Comparison of ENCODE assay signal across 17 cellular contexts in the genomic region with DNA sequence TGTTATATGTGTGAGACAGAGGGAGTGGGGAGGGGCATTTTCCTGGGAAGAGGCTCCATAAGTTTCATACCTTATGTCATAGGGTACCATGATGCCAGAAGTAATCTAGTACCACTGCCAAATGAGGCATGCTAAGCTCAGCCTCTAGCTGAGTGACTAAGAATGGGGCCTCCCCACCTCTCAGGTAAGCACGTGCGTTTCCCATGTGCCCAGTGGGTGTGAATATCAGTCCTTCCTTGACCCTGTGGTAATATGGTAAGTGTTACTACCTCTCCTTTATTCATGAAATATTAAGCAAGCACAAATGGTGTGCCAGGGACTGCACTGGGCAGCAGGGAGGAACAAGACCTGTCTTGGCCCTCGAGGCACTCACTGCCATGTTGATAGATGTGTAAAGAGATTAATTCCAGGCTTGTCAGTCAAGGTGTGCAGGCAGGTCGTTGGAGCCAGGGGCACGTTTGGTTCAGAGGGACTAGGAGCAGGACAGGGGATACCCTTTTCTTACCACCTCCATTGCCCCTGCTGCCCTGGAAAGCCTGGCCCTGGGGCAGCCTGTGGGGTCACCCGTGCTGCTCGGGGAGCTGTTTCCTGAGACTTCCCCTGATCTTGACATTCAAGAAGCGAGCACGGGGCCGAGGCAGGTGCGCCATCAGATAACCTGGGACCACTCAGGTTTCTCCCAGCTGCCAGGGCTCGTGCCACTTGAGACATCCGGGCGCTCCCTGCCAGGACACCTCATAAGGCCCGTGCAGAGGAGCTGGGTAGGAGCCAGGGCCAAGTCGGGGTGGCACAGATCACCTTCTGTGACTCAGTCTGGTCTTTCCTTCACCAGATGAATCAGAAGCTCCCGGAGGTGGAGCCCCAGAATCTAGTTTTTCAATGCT. TPM values are rescaled to one million over a fixed set of nuclear protein-coding genes. Genes with fewer than 3 reads are reported as not detected.
DNase-seq lines count a peak whose midpoint lies in the region; ATAC-seq and TF ChIP-seq lines count a peak whose summit lies in the region.
"Had no signal": no experiment of that assay in that cellular context is flagged by ENCODE, and none has a peak within 500 bp of the region (broad histone marks: within the 10 kb centered on the region; RNA-seq: fewer than 3 reads in every experiment).

No MANE protein-coding gene starts in this region.

- no peaks in the 10 kb centered on the region for H3K9me2 ChIP-seq in HCT116 (ENCODE audit: insufficient read depth)

- POLR2A ChIA-PET in HCT116 (lab: Charles Lee) = interaction anchor here (0.8 kb wide), 2 partner anchors 8 to 16 kb away, joined by 3 read pairs; no protein-coding TSS in a partner anchor

- BruUV-seq in HCT116 (replicated peaks; lab: Mats Ljungman, UMichigan) = no TSS peak

- TF ChIP-seq POLR2A in HCT116 (IDR thresholded peaks at IDR 0.05; ENCODE audit: borderline replicate concordance, extremely low read depth, insufficient read depth, insufficient read length) (no peak), testis (IDR thresholded peaks at IDR 0.05) (no peak)

- 0 out of 2 replicates have a peak overlapping the region, but pooled peaks have one; percentile 1 for H3K27ac ChIP-seq in HCT116 (ENCODE audit: low read depth, low read length)
- H3K27ac ChIP-seq in osteoblast (ENCODE audit: low read depth, low read length) = no peak overlapping the region
- H3K27ac ChIP-seq in testis = no peak overlapping the region
- H3K27ac ChIP-seq: HL-60, thoracic aorta had no signal

- no peak overlapping the region for H3K4me3 Mint-ChIP-seq in activated T-cell treated with anti-CD3 and anti-CD28 coated beads, Interleukin-2, amount 50 U/mL, for 24 hours
- H3K4me3 Mint-ChIP-seq in activated T-helper 17 cell treated with anti-CD3 and anti-CD28 coated beads, Interleukin-2, amount 50 U/mL, for 72 hours = no peak overlapping the region
- no peak overlapping the region for H3K4me3 Mint-ChIP-seq in T-helper 2 cell treated with Interferon-gamma antibody and Interleukin-4, amounts not matched to agents 5 μg/mL and 100 μg/mL, for 36 hours
- H3K4me3 Mint-ChIP-seq: activated CD4-positive, alpha-beta T cell treated with anti-CD3 and anti-CD28 coated beads, Interleukin-2, amount 10 ng/mL, durations not matched to agents 24 days and 14 days had no signal

- TF ChIP-seq RAD21 in HCT116 (IDR thresholded peaks at IDR 0.05; ENCODE audit: low read depth) = no peak

- no peak for TF ChIP-seq CTCF in HCT116 (IDR thresholded peaks at IDR 0.05 in 2 of 3, conservative IDR thresholded peaks at IDR 0.05 in 1 of 3; ENCODE audit: borderline replicate concordance in 1 of 3, insufficient read depth in 1 of 3, low read depth in 2 of 3, low read length in 2 of 3)
- TF ChIP-seq CTCF in osteoblast (IDR thresholded peaks at IDR 0.05; ENCODE audit: extremely low read depth, low read depth, low read length) = no peak
- TF ChIP-seq CTCF in testis (IDR thresholded peaks at IDR 0.05) = no peak

- peaks cover 52% of the 10 kb centered on the region for H3K36me3 Mint-ChIP-seq in activated T-cell treated with anti-CD3 and anti-CD28 coated beads, Interleukin-2, amount 50 U/mL, for 24 hours (ENCODE audit: low read depth)
- peaks cover 38% of the 10 kb centered on the region for H3K36me3 Mint-ChIP-seq in activated T-helper 17 cell treated with anti-CD3 and anti-CD28 coated beads, Interleukin-2, amount 50 U/mL, for 72 hours (ENCODE audit: low read depth)
- H3K36me3 Mint-ChIP-seq in T-helper 2 cell treated with Interferon-gamma antibody and Interleukin-4, amounts not matched to agents 5 μg/mL and 100 μg/mL, for 36 hours (ENCODE audit: low read depth) = peaks cover 10% of the 10 kb centered on the region

- H3K27me3 ChIP-seq in HCT116 (ENCODE audit: insufficient read depth, low read length) = no peaks in the 10 kb centered on the region
- H3K27me3 ChIP-seq in osteoblast (ENCODE audit: insufficient read depth, low read length) = no peaks in the 10 kb centered on the region
- H3K27me3 ChIP-seq in testis = no peaks in the 10 kb centered on the region

- no peak overlapping the region for H3K4me3 ChIP-seq in HCT116 (replicated peaks in 1 of 2; ENCODE audit: low read depth in 1 of 2, low read length in 2 of 2)
- no peak overlapping the region for H3K4me3 ChIP-seq in osteoblast (ENCODE audit: insufficient read depth, low read length)
- H3K4me3 ChIP-seq in testis = no peak overlapping the region
- H3K4me3 ChIP-seq: HAP-1, thoracic aorta had no signal

- H3K36me3 ChIP-seq in HCT116 (ENCODE audit: control insufficient read depth in 1 of 2, insufficient read depth in 2 of 2, low read length in 2 of 2) = peaks cover 20 to 28% of the 10 kb centered on the region in 2 experiments
- H3K36me3 ChIP-seq in osteoblast (ENCODE audit: insufficient read depth, low read length) = peaks cover 28% of the 10 kb centered on the region
- no peaks in the 10 kb centered on the region for H3K36me3 ChIP-seq in testis (ENCODE audit: low read depth, missing control alignments)

- DNase-seq in activated T-cell treated with anti-CD3 and anti-CD28 coated beads, Interleukin-2, amount 50 U/mL, for 24 hours = no peak
- no peak for DNase-seq in activated T-cell treated with anti-CD3 and anti-CD28 coated beads, Interleukin-2, amount 50 U/mL, for 48 hours
- DNase-seq in HCT116 (ENCODE audit: low read depth, low spot score) (no peak), osteoblast (ENCODE audit: insufficient read length, low spot score, missing footprints) (peak; percentile 88), testis (no peak)
- DNase-seq in T-helper 2 cell treated with Interferon-gamma antibody and Interleukin-4, amounts not matched to agents 5 μg/mL and 100 μg/mL, for 36 hours (ENCODE audit: low spot score) = no peak
- DNase-seq: activated CD4-positive, alpha-beta T cell treated with anti-CD3 and anti-CD28 coated beads, Interleukin-2, amount 10 ng/mL, durations not matched to agents 24 days and 14 days; activated gamma-delta T cell; effector memory CD8-positive, alpha-beta T cell; NCI-H345 had no signal

- no peaks in the 10 kb centered on the region for H3K27me3 Mint-ChIP-seq in activated T-cell treated with anti-CD3 and anti-CD28 coated beads, Interleukin-2, amount 50 U/mL, for 24 hours
- H3K27me3 Mint-ChIP-seq in activated T-helper 17 cell treated with anti-CD3 and anti-CD28 coated beads, Interleukin-2, amount 50 U/mL, for 72 hours = no peaks in the 10 kb centered on the region
- peaks cover 1% of the 10 kb centered on the region for H3K27me3 Mint-ChIP-seq in T-helper 2 cell treated with Interferon-gamma antibody and Interleukin-4, amounts not matched to agents 5 μg/mL and 100 μg/mL, for 36 hours (ENCODE audit: low read depth)
- H3K27me3 Mint-ChIP-seq: activated CD4-positive, alpha-beta T cell treated with anti-CD3 and anti-CD28 coated beads, Interleukin-2, amount 10 ng/mL, durations not matched to agents 24 days and 14 days; effector memory CD8-positive, alpha-beta T cell had no signal

- peaks cover 7% of the 10 kb centered on the region; the same call in 1 of the 2 replicates for H3K79me2 ChIP-seq in HCT116 (ENCODE audit: insufficient read depth, low read length)
- no peaks in the 10 kb centered on the region for H3K79me2 ChIP-seq in osteoblast (ENCODE audit: insufficient read depth, low read length)

- no peak overlapping the region for H3K9ac ChIP-seq in HCT116 (ENCODE audit: low read length)

- no peak overlapping the region for H2AFZ ChIP-seq in HCT116 (ENCODE audit: low read depth, low read length, poor library complexity, severe bottlenecking)
- no peak overlapping the region for H2AFZ ChIP-seq in osteoblast (ENCODE audit: low read length)

- H3K9me3 Mint-ChIP-seq in activated T-cell treated with anti-CD3 and anti-CD28 coated beads, Interleukin-2, amount 50 U/mL, for 24 hours = no peaks in the 10 kb centered on the region
- H3K9me3 Mint-ChIP-seq in activated T-helper 17 cell treated with anti-CD3 and anti-CD28 coated beads, Interleukin-2, amount 50 U/mL, for 72 hours = no peaks in the 10 kb centered on the region
- no peaks in the 10 kb centered on the region for H3K9me3 Mint-ChIP-seq in T-helper 2 cell treated with Interferon-gamma antibody and Interleukin-4, amounts not matched to agents 5 μg/mL and 100 μg/mL, for 36 hours
- H3K9me3 Mint-ChIP-seq: activated CD4-positive, alpha-beta T cell treated with anti-CD3 and anti-CD28 coated beads, Interleukin-2, amount 10 ng/mL, durations not matched to agents 24 days and 14 days; effector memory CD8-positive, alpha-beta T cell had no signal

- H3K4me1 ChIP-seq in HCT116 (ENCODE audit: control insufficient read depth in 1 of 2, insufficient read depth in 2 of 2, low read length in 2 of 2) (peaks cover 11 to 25% of the 10 kb centered on the region in 2 experiments), osteoblast (ENCODE audit: insufficient read depth, low read length) (peaks cover 13% of the 10 kb centered on the region), testis (peaks cover 4% of the 10 kb centered on the region)
- H3K4me1 ChIP-seq: HAP-1 had no signal

- WGBS in testis, 2 donors = 87 to 95% methylated on average over 9 to 14 of the region's 17 CpGs

- ATAC-seq in HCT116 (peak; percentile 55), GM18873 (IDR thresholded peaks at IDR 0.05; ENCODE audit: low FRiP score, unreplicated experiment) (no peak)
- peak; percentile 96 for ATAC-seq in activated T-helper 17 cell treated with anti-CD3 and anti-CD28 coated beads, Interleukin-2, amount 50 U/mL, for 72 hours (replicated peaks)
- ATAC-seq: effector memory CD8-positive, alpha-beta T cell had no signal

- RAD21 ChIA-PET in HCT116 (lab: Charles Lee; ENCODE audit: low non-redundant PET in 1 of 2, low total read pairs in 2 of 2, uncharacterized antibody in 2 of 2, unreplicated experiment in 2 of 2) = no interaction called here

- CTCF ChIA-PET in HCT116 (lab: Charles Lee) = interaction anchor here (1.0 to 2.0 kb wide), 3 partner anchors 13 to 125 kb away, joined by 3 to 12 read pairs (median 3); partner anchors contain the start of gene LRRC59

- intact Hi-C loops in HCT116 (cut with micrococcal nuclease) = no loop called here
- intact Hi-C loops in testis (cut with DNase I; ENCODE audit: low total_unique reads) = loop anchor here (10.0 kb wide), 1 partner anchor 137 kb away; no protein-coding TSS in a partner anchor

- H3K9me3 ChIP-seq in HCT116 (ENCODE audit: control insufficient read depth in 1 of 2, insufficient read depth in 1 of 2, low read depth in 1 of 2, low read length in 2 of 2) = no peaks in the 10 kb centered on the region
- no peaks in the 10 kb centered on the region for H3K9me3 ChIP-seq in osteoblast (ENCODE audit: low read depth, low read length)
- no peaks in the 10 kb centered on the region for H3K9me3 ChIP-seq in testis
- H3K9me3 ChIP-seq: HAP-1, thoracic aorta had no signal

- H3K27ac Mint-ChIP-seq in activated T-cell treated with anti-CD3 and anti-CD28 coated beads, Interleukin-2, amount 50 U/mL, for 24 hours = peak overlapping the region; percentile 63
- H3K27ac Mint-ChIP-seq in activated T-helper 17 cell treated with anti-CD3 and anti-CD28 coated beads, Interleukin-2, amount 50 U/mL, for 72 hours = no peak overlapping the region
- H3K27ac Mint-ChIP-seq in T-helper 2 cell treated with Interferon-gamma antibody and Interleukin-4, amounts not matched to agents 5 μg/mL and 100 μg/mL, for 36 hours = no peak overlapping the region
- H3K27ac Mint-ChIP-seq: activated CD4-positive, alpha-beta T cell treated with anti-CD3 and anti-CD28 coated beads, Interleukin-2, amount 10 ng/mL, durations not matched to agents 24 days and 14 days had no signal

- H3K4me2 ChIP-seq in HCT116 (ENCODE audit: low read length) = peak overlapping the region; percentile 34
- peak overlapping the region; percentile 36 for H3K4me2 ChIP-seq in osteoblast (ENCODE audit: insufficient read depth, low read length)

- H3K4me1 Mint-ChIP-seq in activated T-cell treated with anti-CD3 and anti-CD28 coated beads, Interleukin-2, amount 50 U/mL, for 24 hours (ENCODE audit: low read depth) = peaks cover 16% of the 10 kb centered on the region
- H3K4me1 Mint-ChIP-seq in activated T-helper 17 cell treated with anti-CD3 and anti-CD28 coated beads, Interleukin-2, amount 50 U/mL, for 72 hours = no peaks in the 10 kb centered on the region
- H3K4me1 Mint-ChIP-seq in T-helper 2 cell treated with Interferon-gamma antibody and Interleukin-4, amounts not matched to agents 5 μg/mL and 100 μg/mL, for 36 hours (ENCODE audit: low read depth) = no peaks in the 10 kb centered on the region
- H3K4me1 Mint-ChIP-seq: activated CD4-positive, alpha-beta T cell treated with anti-CD3 and anti-CD28 coated beads, Interleukin-2, amount 10 ng/mL, durations not matched to agents 24 days and 14 days had no signal

- H4K20me1 ChIP-seq in HCT116 (ENCODE audit: insufficient read depth) (no peaks in the 10 kb centered on the region), osteoblast (ENCODE audit: insufficient read depth, low read length) (no peaks in the 10 kb centered on the region)

RNA-seq across cellular contexts. Expression of gene RSAD1, which starts 8.8 kb away (rescaled TPM):
- total RNA-seq in HCT116 (2021; ENCODE audit: unreplicated experiment) (82.7 TPM), osteoblast (23.9 and 26.5 TPM in 2 replicates), testis (10 to 100 TPM; 35.7 to 38.0 TPM)
- 50.4 and 56.4 TPM in 2 replicates for polyA plus RNA-seq in HCT116 (2012)
- 10 to 100 TPM; 21.3 to 29.5 TPM for total RNA-seq in activated T-helper 17 cell treated with anti-CD3 and anti-CD28 coated beads, Interleukin-2, amount 50 U/mL, for 72 hours
- 25.3 TPM for polyA plus RNA-seq in testis (ENCODE audit: insufficient read depth, low read depth, low replicate concordance)

RNA-seq across cellular contexts. Expression of gene CHAD, which starts 18.8 kb away (rescaled TPM):
- not detected for total RNA-seq in HCT116 (2021; ENCODE audit: unreplicated experiment)
- polyA plus RNA-seq in HCT116 (2012) = 1.2 and 1.3 TPM in 2 replicates
- not detected for total RNA-seq in activated T-helper 17 cell treated with anti-CD3 and anti-CD28 coated beads, Interleukin-2, amount 50 U/mL, for 72 hours
- not detected in 2 replicates for total RNA-seq in osteoblast
- under 1 TPM; 0.79 to 0.81 TPM for total RNA-seq in testis
- polyA plus RNA-seq in testis (ENCODE audit: insufficient read depth, low read depth, low replicate concordance) = 2.9 TPM
- total RNA-seq: activated CD4-positive, alpha-beta T cell treated with anti-CD3 and anti-CD28 coated beads, Interleukin-2, amount 10 ng/mL, durations not matched to agents 24 days and 14 days; osteocyte; T-helper 1 cell treated with Interleukin-12 subunit alpha and Interleukin-12 subunit beta and Interleukin-4 antibody, amounts not matched to agents 30 ng/mL and 1 ng/mL, for 36 hours; thoracic aorta had no signal

RNA-seq across cellular contexts. Expression of gene MYCBPAP, which starts 20.8 kb away (rescaled TPM):
- total RNA-seq in HCT116 (2021; ENCODE audit: unreplicated experiment) (not detected), osteoblast (0.36 and 0.88 TPM in 2 replicates), testis (10 to 100 TPM; 75.9 to 91.7 TPM)
- 0.45 TPM in 1 of 2 replicates, not detected in the other for polyA plus RNA-seq in HCT116 (2012)
- total RNA-seq in activated T-helper 17 cell treated with anti-CD3 and anti-CD28 coated beads, Interleukin-2, amount 50 U/mL, for 72 hours = 1 to 10 TPM; 2.1 to 3.2 TPM
- 315 TPM for polyA plus RNA-seq in testis (ENCODE audit: insufficient read depth, low read depth, low replicate concordance)

RNA-seq across cellular contexts. Expression of gene EPN3, which starts 45.1 kb away (rescaled TPM):
- total RNA-seq in HCT116 (2021; ENCODE audit: unreplicated experiment) (17.8 TPM), osteoblast (not detected in 2 replicates), testis (1 to 10 TPM; 4.9 to 6.3 TPM)
- polyA plus RNA-seq in HCT116 (2012) = 11.6 and 12.0 TPM in 2 replicates
- total RNA-seq in activated T-helper 17 cell treated with anti-CD3 and anti-CD28 coated beads, Interleukin-2, amount 50 U/mL, for 72 hours = not detected
- polyA plus RNA-seq in testis (ENCODE audit: insufficient read depth, low read depth, low replicate concordance) = 6.3 TPM
- total RNA-seq: activated CD4-positive, alpha-beta T cell treated with anti-CD3 and anti-CD28 coated beads, Interleukin-2, amount 10 ng/mL, durations not matched to agents 24 days and 14 days; osteocyte had no signal

RNA-seq across cellular contexts. Expression of gene SPATA20, which starts 59.5 kb away (rescaled TPM):
- 57.5 TPM for total RNA-seq in HCT116 (2021; ENCODE audit: unreplicated experiment)
- 59.6 and 63.2 TPM in 2 replicates for polyA plus RNA-seq in HCT116 (2012)
- total RNA-seq in activated T-helper 17 cell treated with anti-CD3 and anti-CD28 coated beads, Interleukin-2, amount 50 U/mL, for 72 hours = 10 to 100 TPM in 1 of 2 donors, 1 to 10 TPM in 1; 9.1 to 12.7 TPM
- total RNA-seq in osteoblast = 126 and 142 TPM in 2 replicates
- 100 to 1,000 TPM; 207 to 338 TPM for total RNA-seq in testis
- 264 TPM for polyA plus RNA-seq in testis (ENCODE audit: insufficient read depth, low read depth, low replicate concordance)

Comparison
In these comparisons a context has a peak if more than half of its experiments do, and no peak if none do; other contexts are left out.
1. RNA of gene MYCBPAP, which starts 20.8 kb away (total RNA-seq): 75.9 to 91.7 TPM in testis; 2.1 to 3.2 TPM in activated T-helper 17 cell treated with anti-CD3 and anti-CD28 coated beads, Interleukin-2, amount 50 U/mL, for 72 hours, 0.36 to 0.88 TPM in osteoblast and not detected in HCT116 (single experiment); every median in the first group is over 10 times any median in the second.